1 cellular context compared by ENCODE assay signal in the genomic region with DNA sequence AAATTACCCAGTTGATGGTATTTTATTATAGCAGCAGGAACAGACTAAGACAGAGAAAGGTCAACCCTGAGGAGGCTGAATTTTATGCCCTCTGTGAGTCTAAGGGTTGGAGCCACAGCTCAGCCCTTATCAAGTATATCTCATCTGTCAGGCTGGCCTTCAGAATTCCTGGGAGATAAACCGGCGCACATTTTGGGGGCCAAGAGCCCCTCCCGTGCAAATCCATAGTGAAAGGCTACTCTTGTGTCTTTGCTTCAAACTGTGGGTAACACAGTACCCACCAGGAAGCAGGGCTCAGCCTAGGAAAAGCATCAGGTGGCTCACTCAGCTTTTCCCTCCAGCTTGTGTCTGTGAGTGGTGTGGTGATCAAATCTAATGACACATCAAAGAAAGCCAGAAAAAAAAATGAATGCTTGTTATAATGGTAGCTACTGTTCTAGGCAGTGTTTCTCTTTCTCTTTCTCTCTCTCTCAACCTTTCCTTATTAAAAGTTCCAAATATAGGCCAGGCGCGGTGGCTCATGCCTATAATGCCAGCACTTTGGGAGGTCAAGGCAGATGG.
TF ChIP-seq lines count a peak whose summit lies in the region.

No MANE protein-coding gene starts in this region.

TF ChIP-seq in SK-N-SH treated with all-trans-retinoic acid at 6 μM for 48 hours, 23 proteins besides CTCF, POLR2A, EP300 and RAD21 (continued from another document):
- TF ChIP-seq CSRNP3 (CRISPR knock-in tag; IDR thresholded peaks at IDR 0.05) (no peak), CSDC2 (CRISPR knock-in tag; IDR thresholded peaks at IDR 0.05) (no peak), SNAI2 (CRISPR knock-in tag; IDR thresholded peaks at IDR 0.05) (no peak), ISL1 (CRISPR knock-in tag; IDR thresholded peaks at IDR 0.05) (no peak)
- TF ChIP-seq, protein P1, sequence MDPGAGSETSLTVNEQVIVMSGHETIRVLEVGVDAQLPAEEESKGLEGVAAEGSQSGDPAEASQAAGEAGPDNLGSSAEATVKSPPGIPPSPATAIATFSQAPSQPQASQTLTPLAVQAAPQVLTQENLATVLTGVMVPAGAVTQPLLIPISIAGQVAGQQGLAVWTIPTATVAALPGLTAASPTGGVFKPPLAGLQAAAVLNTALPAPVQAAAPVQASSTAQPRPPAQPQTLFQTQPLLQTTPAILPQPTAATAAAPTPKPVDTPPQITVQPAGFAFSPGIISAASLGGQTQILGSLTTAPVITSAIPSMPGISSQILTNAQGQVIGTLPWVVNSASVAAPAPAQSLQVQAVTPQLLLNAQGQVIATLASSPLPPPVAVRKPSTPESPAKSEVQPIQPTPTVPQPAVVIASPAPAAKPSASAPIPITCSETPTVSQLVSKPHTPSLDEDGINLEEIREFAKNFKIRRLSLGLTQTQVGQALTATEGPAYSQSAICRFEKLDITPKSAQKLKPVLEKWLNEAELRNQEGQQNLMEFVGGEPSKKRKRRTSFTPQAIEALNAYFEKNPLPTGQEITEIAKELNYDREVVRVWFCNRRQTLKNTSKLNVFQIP (CRISPR knock-in tag; IDR thresholded peaks at IDR 0.05; ENCODE audit: borderline replicate concordance, low read depth): no peak
